1 cellular context compared by ENCODE assay signal in genomic region chr4:108830509-108831244, GRCh38.
TF ChIP-seq lines count a peak whose summit lies in the region.

No MANE protein-coding gene starts in this region.

TF ChIP-seq in K562, 482 proteins besides CTCF, POLR2A, EP300 and RAD21 (continued from another document):
- TF ChIP-seq CREB1 (IDR thresholded peaks at IDR 0.05) (no peak), CREB1 (CRISPR knock-in tag; IDR thresholded peaks at IDR 0.05) (no peak), ASH1L (IDR thresholded peaks at IDR 0.05; ENCODE audit: borderline replicate concordance, low read depth, partially characterized antibody) (no peak), ZFP91 (CRISPR knock-in tag; IDR thresholded peaks at IDR 0.05) (no peak), RBM34 (IDR thresholded peaks at IDR 0.05; ENCODE audit: borderline replicate concordance, insufficient read depth, low read length) (no peak), LCOR (CRISPR knock-in tag; IDR thresholded peaks at IDR 0.05) (no peak), ESRRB (CRISPR knock-in tag; IDR thresholded peaks at IDR 0.05; ENCODE audit: borderline replicate concordance) (no peak), HDAC1 (IDR thresholded peaks at IDR 0.05) (no peak)
